ENCODE assay signal across 4 cellular contexts in genomic region chr5:762996-763395, GRCh38. TPM values are rescaled to one million over a fixed set of nuclear protein-coding genes. Genes with fewer than 3 reads are reported as not detected.
"Had no signal": no experiment of that assay in that cellular context is flagged by ENCODE, and none has a peak within 500 bp of the region (broad histone marks: within the 10 kb centered on the region; RNA-seq: fewer than 3 reads in every experiment).

No MANE protein-coding gene starts in this region.

RNA-seq across cellular contexts. Expression of gene ZDHHC11B, which starts 21.5 kb away (rescaled TPM):
- total RNA-seq: activated CD4-positive, alpha-beta T cell treated with anti-CD3 and anti-CD28 coated beads, Interleukin-2, amount 10 ng/mL, durations not matched to agents 24 days and 14 days; activated T-helper 1 cell treated with anti-CD3 and anti-CD28 coated beads, Interleukin-12 subunit alpha, Interleukin-12 subunit beta, Interleukin-2, Interleukin-4 antibody, amounts not matched to agents 30 ng/mL and 10 ng/mL and 1 ng/mL, durations not matched to agents 14 hours and 24 hours and 36 hours; dermis microvascular lymphatic vessel endothelial cell; endothelial cell of umbilical vein had no signal
- polyA plus RNA-seq: endothelial cell of umbilical vein had no signal
